In the genomic region with DNA sequence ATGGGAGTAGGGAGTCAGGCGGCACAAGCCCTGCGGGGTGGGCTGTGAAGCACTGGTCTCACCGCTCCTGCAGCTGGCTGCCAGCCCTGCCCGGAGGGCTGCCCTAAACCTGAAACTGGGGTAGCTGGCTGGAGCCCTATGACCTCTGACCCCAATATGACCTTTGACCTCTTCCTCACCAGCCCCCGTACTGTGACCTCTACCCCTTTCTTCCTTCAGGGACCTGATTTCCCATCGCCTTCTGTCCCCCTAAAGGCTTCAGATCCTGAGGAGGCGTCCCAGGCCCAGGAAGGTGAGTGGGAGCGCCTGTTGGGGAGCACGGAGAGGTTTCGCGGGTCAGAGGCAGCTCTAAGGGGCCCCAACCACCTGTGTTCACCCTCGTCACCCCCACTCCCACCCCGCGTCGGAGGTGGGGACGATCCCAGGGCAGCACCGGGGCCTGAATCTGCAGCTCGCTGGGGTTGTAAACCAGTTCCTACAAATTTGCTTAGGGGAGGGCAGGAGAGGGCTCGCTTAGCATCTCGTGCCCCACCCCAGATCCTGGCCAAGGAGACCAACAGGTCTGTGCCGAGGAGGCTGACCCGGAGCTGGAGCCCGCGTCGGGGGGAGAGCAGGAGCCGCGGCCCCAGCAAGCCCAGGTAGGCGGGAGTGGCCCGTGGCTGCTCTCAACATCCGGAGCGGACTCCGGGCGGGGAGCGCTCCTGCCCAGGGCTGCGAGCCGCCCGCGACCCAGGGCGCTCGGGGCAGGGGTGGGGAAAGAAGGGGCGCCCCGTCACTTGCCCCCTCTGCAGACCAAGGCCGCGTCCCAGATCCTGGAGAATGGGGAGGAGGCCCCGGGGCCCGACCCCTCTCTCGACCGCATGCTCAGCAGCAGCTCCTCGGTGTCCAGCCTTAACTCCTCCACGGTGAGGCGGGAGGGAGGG, we compare ENCODE assay signal across 8 cellular contexts. TPM values are rescaled to one million over a fixed set of nuclear protein-coding genes. Genes with fewer than 3 reads are reported as not detected.
A peak's percentile ranks its signal among the peaks of the same experiment; 100 is the strongest.
DNase-seq lines count a peak whose midpoint lies in the region; ATAC-seq, FAIRE-seq and TF ChIP-seq lines count a peak whose summit lies in the region.

No MANE protein-coding gene starts in this region.

- H3K36me3 ChIP-seq in muscle layer of colon (ENCODE audit: insufficient read depth, low read length): no peaks in the 10 kb centered on the region

- no peak overlapping the region for H3K9ac ChIP-seq in muscle layer of colon (ENCODE audit: low read length)

- no peak overlapping the region for H3K27ac Mint-ChIP-seq in endothelial cell (ENCODE audit: unreplicated experiment)

- H3K9me3 Mint-ChIP-seq in endothelial cell (ENCODE audit: unreplicated experiment): no peaks in the 10 kb centered on the region

- H3K4me1 ChIP-seq in muscle layer of colon (ENCODE audit: insufficient read depth, low read length): peaks cover 15% of the 10 kb centered on the region

- H3K27me3 Mint-ChIP-seq in endothelial cell (ENCODE audit: unreplicated experiment): peaks cover 13% of the 10 kb centered on the region

- H3K4me1 Mint-ChIP-seq in endothelial cell (ENCODE audit: unreplicated experiment): no peaks in the 10 kb centered on the region

- DNase-seq in HTR-8/SVneo (ENCODE audit: insufficient read length, low spot score) (peak; percentile 60), SW480 (ENCODE audit: low spot score) (peak; percentile 74), endothelial cell (ENCODE audit: low spot score) (peak; percentile 32), GF-D8 (lab: John Stamatoyannopoulos, UW) (no peak), NCI-H446 treated with DMSO at 0.1 percent for 48 hours (lab: John Stamatoyannopoulos, UW) (no peak)

- H3K4me3 ChIP-seq in muscle layer of colon (ENCODE audit: low read depth in 1 of 2, low read length in 2 of 2): peak overlapping the region; percentile 32 to 38

- FAIRE-seq in HTR-8/SVneo (lab: Jason Lieb, UNC): no peak

- ATAC-seq in GM21423 (IDR thresholded peaks at IDR 0.05; ENCODE audit: unreplicated experiment): no peak

- H3K27ac ChIP-seq in C4-2B (peak overlapping the region; percentile 95), muscle layer of colon (ENCODE audit: low read depth, low read length) (no peak overlapping the region)

- no peak overlapping the region for H3K4me3 Mint-ChIP-seq in endothelial cell (ENCODE audit: unreplicated experiment)

- no peaks in the 10 kb centered on the region for H3K9me3 ChIP-seq in muscle layer of colon (ENCODE audit: low read length)

- H3K36me3 Mint-ChIP-seq in endothelial cell (ENCODE audit: low read depth, unreplicated experiment): peaks cover 3% of the 10 kb centered on the region

- TF ChIP-seq CTCF in C4-2B (conservative IDR thresholded peaks at IDR 0.05) (no peak), endothelial cell (IDR thresholded peaks at IDR 0.05; ENCODE audit: unreplicated experiment) (no peak)

- peaks cover 4 to 32% of the 10 kb centered on the region in 2 donors for H3K27me3 ChIP-seq in muscle layer of colon (ENCODE audit: control insufficient read depth in 1 of 2, insufficient read depth in 2 of 2, low read length in 2 of 2)

RNA-seq across cellular contexts. Expression of a gene that starts 7.3 kb away (rescaled TPM):
- total RNA-seq in endothelial cell (ENCODE audit: unreplicated experiment): 1.3 TPM

RNA-seq across cellular contexts. Expression of a gene that starts 17.6 kb away (rescaled TPM):
- 35.7 TPM for total RNA-seq in endothelial cell (ENCODE audit: unreplicated experiment)

RNA-seq across cellular contexts. Expression of a gene that starts 25.5 kb away (rescaled TPM):
- 132 TPM for total RNA-seq in endothelial cell (ENCODE audit: unreplicated experiment)

RNA-seq across cellular contexts. Expression of a gene that starts 27.2 kb away (rescaled TPM):
- 43.5 TPM for total RNA-seq in endothelial cell (ENCODE audit: unreplicated experiment)

RNA-seq across cellular contexts. Expression of a gene that starts 34.0 kb away (rescaled TPM):
- total RNA-seq in endothelial cell (ENCODE audit: unreplicated experiment): 0.72 TPM

Comparison
In these comparisons a context has a peak if more than half of its experiments do, and no peak if none do; other contexts are left out.
1. DNase-seq: peak in HTR-8/SVneo (single experiment), SW480 (single experiment) and endothelial cell (single experiment); none in GF-D8 (single experiment) and NCI-H446 treated with DMSO at 0.1 percent for 48 hours (single experiment).